Comparison of ENCODE assay signal across 20 cellular contexts in the genomic region with DNA sequence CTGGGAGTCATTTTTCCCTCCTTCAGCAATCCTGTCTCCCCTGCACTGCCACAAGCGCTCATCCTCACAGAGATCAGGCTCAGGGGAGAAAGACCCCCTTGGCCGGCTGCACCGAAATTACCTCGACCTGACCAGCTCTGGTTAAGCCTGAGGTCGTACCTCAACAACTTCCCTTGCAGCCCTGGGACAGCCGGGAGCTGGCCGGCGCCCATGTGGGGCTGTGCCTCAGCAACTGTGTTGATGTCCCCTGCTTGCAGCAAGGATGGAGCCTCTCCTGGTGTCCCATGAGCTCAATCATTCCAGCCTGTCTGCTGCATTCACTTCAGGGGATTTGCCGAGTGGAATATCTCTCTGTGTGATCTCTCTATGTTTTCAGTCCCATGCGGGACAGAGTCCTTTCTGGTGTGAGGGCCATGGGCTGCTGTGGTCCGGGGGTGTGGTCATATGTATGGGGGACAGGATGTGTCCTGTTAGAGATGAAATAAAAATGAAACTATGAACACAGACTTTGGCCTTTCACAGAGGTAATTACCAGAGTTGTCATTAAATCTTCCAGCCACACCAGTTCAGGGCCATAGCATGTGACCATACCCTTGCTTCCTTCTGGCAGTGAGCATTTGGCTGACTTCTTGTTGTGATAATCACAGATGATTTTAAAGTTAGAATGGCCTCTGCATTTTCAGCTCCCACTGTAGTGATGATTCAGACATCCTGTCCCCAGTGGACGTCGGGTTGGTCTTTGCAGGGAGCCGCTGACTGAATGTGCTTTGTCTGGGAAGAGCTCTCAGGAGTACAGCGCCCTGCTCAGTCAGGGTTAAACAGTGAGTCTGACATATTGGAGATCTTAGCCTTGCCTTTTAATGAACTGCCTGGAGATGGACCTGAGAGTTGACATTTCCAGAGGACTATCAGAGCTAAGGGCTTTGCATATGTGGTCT.
DNase-seq lines count a peak whose midpoint lies in the region; ATAC-seq and TF ChIP-seq lines count a peak whose summit lies in the region.
"Had no signal": no experiment of that assay in that cellular context is flagged by ENCODE, and none has a peak within 500 bp of the region (broad histone marks: within the 10 kb centered on the region; RNA-seq: fewer than 3 reads in every experiment).

No MANE protein-coding gene starts in this region.

- H3K36me3 ChIP-seq in GM06990 (ENCODE audit: control insufficient read depth, insufficient read depth, low read length), result no peaks in the 10 kb centered on the region
- no peaks in the 10 kb centered on the region for H3K36me3 ChIP-seq in CD8-positive, alpha-beta memory T cell (ENCODE audit: insufficient read depth, low read length)

- no peaks in the 10 kb centered on the region for H3K9me3 Mint-ChIP-seq in CD8-positive, alpha-beta memory T cell
- H3K9me3 Mint-ChIP-seq: natural killer cell treated with Interleukin-12 subunit alpha and Interleukin-12 subunit beta and Interleukin-15 and Interleukin-18, amount 100 ng/mL, for 72 hours had no signal

- POLR2A ChIA-PET in CD8-positive, alpha-beta memory T cell (lab: Charles Lee), result no interaction called here

- H3K27me3 Mint-ChIP-seq in CD8-positive, alpha-beta memory T cell, result peaks cover 0 to 4% of the 10 kb centered on the region in 2 donors

- DNase-seq in GM06990 (ENCODE audit: extremely low read depth, insufficient read length) (peak; percentile 30), islet precursor cell (peak; percentile 65), left lobe of liver (ENCODE audit: low spot score) (no peak)
- DNase-seq in CD8-positive, alpha-beta memory T cell, result no peak
- DNase-seq: 8988T; activated CD4-positive, alpha-beta T cell treated with anti-CD3 and anti-CD28 coated beads, Interleukin-2, amount 50 U/mL, for 1 hour; activated effector memory CD4-positive, alpha-beta T cell treated with anti-CD3 and anti-CD28 coated beads, Interleukin-2, amount 50 U/mL, for 16 hours; Caco-2; foreskin keratinocyte; mesendoderm; NCI-H1417 treated with DMSO at 0.1 percent for 48 hours; NCI-H2171; OCI-M1; Right ventricle myocardium superior; stimulated activated CD4-positive, alpha-beta T cell treated with anti-CD3 and anti-CD28 coated beads, Interleukin-2, amount 100 ng/mL, for 48 hours had no signal

- no peaks in the 10 kb centered on the region for H3K4me1 Mint-ChIP-seq in CD8-positive, alpha-beta memory T cell

- H3K27me3 ChIP-seq in GM06990 (replicated peaks; ENCODE audit: control insufficient read depth, insufficient read depth, low read length), result no peaks in the 10 kb centered on the region
- H3K27me3 ChIP-seq in CD8-positive, alpha-beta memory T cell (ENCODE audit: insufficient read depth, low read length, poor library complexity, severe bottlenecking), result no peaks in the 10 kb centered on the region
- H3K27me3 ChIP-seq: foreskin keratinocyte had no signal

- no peak overlapping the region for H3K27ac ChIP-seq in CD8-positive, alpha-beta memory T cell (ENCODE audit: low read depth, low read length)
- H3K27ac ChIP-seq: foreskin keratinocyte had no signal

- CTCF ChIA-PET in CD8-positive, alpha-beta memory T cell (lab: Charles Lee), result no interaction called here

- no peak overlapping the region for H3K27ac Mint-ChIP-seq in CD8-positive, alpha-beta memory T cell
- H3K27ac Mint-ChIP-seq: natural killer cell treated with Interleukin-12 subunit alpha and Interleukin-12 subunit beta and Interleukin-15 and Interleukin-18, amount 100 ng/mL, for 72 hours had no signal

- H3K4me3 Mint-ChIP-seq in CD8-positive, alpha-beta memory T cell, result no peak overlapping the region
- H3K4me3 Mint-ChIP-seq: natural killer cell treated with Interleukin-12 subunit alpha and Interleukin-12 subunit beta and Interleukin-15 and Interleukin-18, amount 100 ng/mL, for 72 hours had no signal

- ATAC-seq in GM19023 (IDR thresholded peaks at IDR 0.05; ENCODE audit: unreplicated experiment) (peak; percentile 75), HG03432 (IDR thresholded peaks at IDR 0.05; ENCODE audit: unreplicated experiment) (peak; percentile 65), GM19328 (IDR thresholded peaks at IDR 0.05; ENCODE audit: unreplicated experiment) (no peak), left lobe of liver (no peak), GM19351 (IDR thresholded peaks at IDR 0.05; ENCODE audit: unreplicated experiment) (no peak)
- ATAC-seq: foreskin keratinocyte; natural killer cell treated with Interleukin-12 subunit alpha and Interleukin-12 subunit beta and Interleukin-15 and Interleukin-18, amount 100 ng/mL, for 72 hours had no signal

- no peak for TF ChIP-seq CTCF in GM06990 (IDR thresholded peaks at IDR 0.05; ENCODE audit: insufficient read depth, low read length, poor library complexity, severe bottlenecking)

- no peaks in the 10 kb centered on the region for H3K4me1 ChIP-seq in CD8-positive, alpha-beta memory T cell (ENCODE audit: insufficient read depth, low read length)
- H3K4me1 ChIP-seq: Caco-2, foreskin keratinocyte had no signal

- no peaks in the 10 kb centered on the region for H3K9me3 ChIP-seq in CD8-positive, alpha-beta memory T cell (ENCODE audit: low read length)
- H3K9me3 ChIP-seq: Caco-2 had no signal

- H3K36me3 Mint-ChIP-seq in CD8-positive, alpha-beta memory T cell, result no peaks in the 10 kb centered on the region
- H3K36me3 Mint-ChIP-seq: natural killer cell treated with Interleukin-12 subunit alpha and Interleukin-12 subunit beta and Interleukin-15 and Interleukin-18, amount 100 ng/mL, for 72 hours had no signal

- H3K4me3 ChIP-seq in GM06990 (replicated peaks; ENCODE audit: low read depth, low read length), result no peak overlapping the region
- H3K4me3 ChIP-seq in CD8-positive, alpha-beta memory T cell (ENCODE audit: low read length), result no peak overlapping the region

Comparison
In these comparisons a context has a peak if more than half of its experiments do, and no peak if none do; other contexts are left out.
1. DNase-seq: peak in GM06990 (single experiment) and islet precursor cell (single experiment); none in left lobe of liver (single experiment) and CD8-positive, alpha-beta memory T cell (0 of 5).
2. ATAC-seq: peak in GM19023 (single experiment) and HG03432 (single experiment); none in GM19328 (single experiment), left lobe of liver (single experiment) and GM19351 (single experiment).